1 cellular context compared by ENCODE assay signal in genomic region chr10:80453715-80454525, GRCh38.
TF ChIP-seq lines count a peak whose summit lies in the region.

TSPAN14 (plus strand) TSS chr10:80454310; CDS start chr10:80489234, 34,924 bp downstream.

TF ChIP-seq in K562, 482 proteins besides CTCF, POLR2A, EP300 and RAD21 (continued from another document and continues in another):
- TF ChIP-seq CBX1 (IDR thresholded peaks at IDR 0.05; ENCODE audit: low read depth) (no peak; the same call in 1 of the 2 replicates), HDAC3 (IDR thresholded peaks at IDR 0.05; ENCODE audit: borderline replicate concordance, partially characterized antibody) (no peak), SIX5 (IDR thresholded peaks at IDR 0.05; ENCODE audit: borderline replicate concordance in 1 of 2, insufficient read depth in 1 of 2, low read depth in 1 of 2, low read length in 2 of 2) (no peak), ZNF668 (CRISPR knock-in tag; IDR thresholded peaks at IDR 0.05) (no peak), POLR3G (IDR thresholded peaks at IDR 0.05; ENCODE audit: extremely low read depth, insufficient read length, insufficient replicate concordance) (no peak), ATF1 (CRISPR knock-in tag; IDR thresholded peaks at IDR 0.05) (no peak), ATF1 (tag; IDR thresholded peaks at IDR 0.05) (no peak), PTBP1 (IDR thresholded peaks at IDR 0.05; ENCODE audit: low read depth, low read length) (no peak), TEAD1 (CRISPR knock-in tag; IDR thresholded peaks at IDR 0.05) (0 out of 4 replicates have a peak, but pooled peaks have one; percentile 9 to 40), BDP1 (IDR thresholded peaks at IDR 0.05; ENCODE audit: insufficient read depth, insufficient read length) (no peak), E2F1 (CRISPR knock-in tag; IDR thresholded peaks at IDR 0.05) (0 out of 2 replicates have a peak, but pooled peaks have one; percentile 16), TCF3 (CRISPR knock-in tag; IDR thresholded peaks at IDR 0.05) (no peak), FIP1L1 (IDR thresholded peaks at IDR 0.05; ENCODE audit: low read depth, low read length, poor library complexity, severe bottlenecking) (no peak), RBM15 (IDR thresholded peaks at IDR 0.05; ENCODE audit: insufficient read depth, low read length) (no peak), C11orf30 (IDR thresholded peaks at IDR 0.05; ENCODE audit: low read depth) (no peak), REST (CRISPR knock-in tag; IDR thresholded peaks at IDR 0.05; ENCODE audit: low read depth) (peak; percentile 62; the same call in 1 of the 2 replicates), NFIX (CRISPR knock-in tag; IDR thresholded peaks at IDR 0.05; ENCODE audit: low read depth) (no peak), ATF2 (CRISPR knock-in tag; IDR thresholded peaks at IDR 0.05) (no peak), HLTF (IDR thresholded peaks at IDR 0.05) (no peak), ASH1L (IDR thresholded peaks at IDR 0.05; ENCODE audit: borderline replicate concordance, low read depth, partially characterized antibody) (no peak), ZBTB8A (IDR thresholded peaks at IDR 0.05; ENCODE audit: partially characterized antibody) (no peak), KLF13 (tag; IDR thresholded peaks at IDR 0.05; ENCODE audit: borderline replicate concordance, low read depth) (peak; percentile 55; the same call in 1 of the 2 replicates), ZNF239 (CRISPR knock-in tag; IDR thresholded peaks at IDR 0.05) (peak; percentile 27; the same call in 1 of the 2 replicates), DMBX1 (CRISPR knock-in tag; IDR thresholded peaks at IDR 0.05; ENCODE audit: borderline replicate concordance) (no peak), CEBPZ (IDR thresholded peaks at IDR 0.05; ENCODE audit: borderline replicate concordance, low read depth, low read length) (no peak), ARID3B (CRISPR knock-in tag; IDR thresholded peaks at IDR 0.05; ENCODE audit: borderline replicate concordance) (no peak), CHD4 (IDR thresholded peaks at IDR 0.05; ENCODE audit: insufficient read depth, insufficient replicate concordance, low read depth, low read length, poor library complexity, severe bottlenecking) (no peak), TRIM24 (IDR thresholded peaks at IDR 0.05) (no peak), GATAD2A (IDR thresholded peaks at IDR 0.05) (peak; percentile 71; the same call in 1 of the 2 replicates), ZHX1 (conservative IDR thresholded peaks at IDR 0.05; ENCODE audit: low read length) (no peak), CBFA2T2 (conservative IDR thresholded peaks at IDR 0.05) (no peak), MXI1 (IDR thresholded peaks at IDR 0.05; ENCODE audit: low read depth, low read length) (no peak), NRF1 (conservative IDR thresholded peaks at IDR 0.05 in 1 of 2, IDR thresholded peaks at IDR 0.05 in 1 of 2) (peak; percentile 90 to 91), SRSF9 (IDR thresholded peaks at IDR 0.05; ENCODE audit: borderline replicate concordance, low read depth, low read length) (no peak), MBD1 (CRISPR knock-in tag; IDR thresholded peaks at IDR 0.05) (no peak), ZNF561 (CRISPR knock-in tag; conservative IDR thresholded peaks at IDR 0.05) (no peak), LEF1 (IDR thresholded peaks at IDR 0.05) (no peak), FOXP1 (CRISPR knock-in tag; IDR thresholded peaks at IDR 0.05) (no peak), MXD1 (CRISPR knock-in tag; IDR thresholded peaks at IDR 0.05; ENCODE audit: borderline replicate concordance, poor library complexity, severe bottlenecking) (no peak), ZNF311 (CRISPR knock-in tag; IDR thresholded peaks at IDR 0.05) (no peak), MAX (CRISPR knock-in tag; IDR thresholded peaks at IDR 0.05) (0 out of 2 replicates have a peak, but pooled peaks have one; percentile 27), ZNF3 (CRISPR knock-in tag; IDR thresholded peaks at IDR 0.05) (no peak), GATAD2B (IDR thresholded peaks at IDR 0.05; ENCODE audit: borderline replicate concordance) (peak; percentile 61; the same call in 1 of the 2 replicates), CBFB (CRISPR knock-in tag; IDR thresholded peaks at IDR 0.05) (no peak), PREB (CRISPR knock-in tag; IDR thresholded peaks at IDR 0.05) (no peak), EGR1 (conservative IDR thresholded peaks at IDR 0.05) (0 out of 2 replicates have a peak, but pooled peaks have one; percentile 13), ARID1B (IDR thresholded peaks at IDR 0.05) (peak; percentile 26; the same call in 1 of the 2 replicates), ZNF717 (CRISPR knock-in tag; IDR thresholded peaks at IDR 0.05) (no peak), RFX5 (IDR thresholded peaks at IDR 0.05; ENCODE audit: low read depth, low read length) (no peak), NFIC (IDR thresholded peaks at IDR 0.05) (0 out of 2 replicates have a peak, but pooled peaks have one; percentile 30), TCF7 (IDR thresholded peaks at IDR 0.05; ENCODE audit: borderline replicate concordance) (no peak)
